Comparison of ENCODE assay signal across 9 cellular contexts in the genomic region with DNA sequence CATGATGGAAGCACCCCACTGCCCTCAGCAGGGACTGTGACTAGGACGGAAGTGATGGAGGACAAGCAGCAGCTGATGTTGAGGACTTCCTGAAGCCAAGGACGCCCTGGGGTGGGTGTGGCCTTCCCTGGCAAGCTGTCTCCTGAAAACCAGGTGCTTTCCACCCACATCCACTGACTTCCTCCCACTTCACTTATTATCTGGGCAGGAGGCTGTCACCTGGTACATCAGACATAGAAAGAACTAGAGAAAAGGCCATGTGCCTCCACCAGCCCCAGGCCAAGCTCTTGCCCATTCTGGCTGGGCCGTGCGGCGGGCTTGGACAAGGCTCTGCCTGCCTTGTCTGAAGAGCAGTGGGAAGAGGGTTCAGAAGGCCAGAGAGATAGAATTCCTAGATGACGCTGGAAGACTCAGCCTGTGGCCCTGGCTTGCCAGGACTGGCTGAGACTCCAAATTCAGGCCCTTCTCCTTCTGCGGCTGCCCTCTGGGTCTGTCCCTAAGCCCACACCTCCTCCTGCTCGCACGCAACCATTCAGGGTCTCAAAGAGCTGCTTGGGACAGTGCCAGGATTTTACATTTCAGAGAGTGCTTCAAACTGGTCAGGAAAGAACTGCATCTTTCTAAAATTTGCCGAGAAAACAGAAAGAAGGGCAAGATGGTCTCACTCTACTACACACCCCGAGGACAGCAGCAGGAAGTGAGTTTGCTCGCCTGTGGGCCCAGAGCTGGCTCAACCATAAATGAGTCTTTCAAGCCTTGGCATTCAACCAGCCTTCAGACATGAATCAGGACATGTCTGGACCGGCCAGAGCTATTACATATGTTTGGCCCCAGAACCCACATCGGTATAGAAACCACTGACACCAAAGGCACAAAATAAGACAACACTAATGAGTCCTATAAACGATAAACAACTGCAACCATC. TPM values are rescaled to one million over a fixed set of nuclear protein-coding genes. Genes with fewer than 3 reads are reported as not detected.
DNase-seq lines count a peak whose midpoint lies in the region; ATAC-seq and TF ChIP-seq lines count a peak whose summit lies in the region.
"Had no signal": no experiment of that assay in that cellular context is flagged by ENCODE, and none has a peak within 500 bp of the region (broad histone marks: within the 10 kb centered on the region; RNA-seq: fewer than 3 reads in every experiment).

No MANE protein-coding gene starts in this region.

- intact Hi-C loops in left cardiac atrium (cut with DNase I): no loop called here

- no peak overlapping the region for H3K4me3 Mint-ChIP-seq in activated CD4-positive, alpha-beta T cell treated with anti-CD3 and anti-CD28 coated beads, Interleukin-2, amount 10 ng/mL, durations not matched to agents 7 days and 5 days

- H3K4me3 ChIP-seq in suprapubic skin: no peak overlapping the region

- H3K27me3 Mint-ChIP-seq in activated CD4-positive, alpha-beta T cell treated with anti-CD3 and anti-CD28 coated beads, Interleukin-2, amount 10 ng/mL, durations not matched to agents 7 days and 5 days: no peaks in the 10 kb centered on the region

- TF ChIP-seq EP300 in suprapubic skin (IDR thresholded peaks at IDR 0.05): no peak

- peak overlapping the region; percentile 50 for H3K27ac Mint-ChIP-seq in activated CD4-positive, alpha-beta T cell treated with anti-CD3 and anti-CD28 coated beads, Interleukin-2, amount 10 ng/mL, durations not matched to agents 7 days and 5 days
- peak overlapping the region; percentile 69 to 88 for H3K27ac Mint-ChIP-seq in activated naive CD4-positive, alpha-beta T cell treated with anti-CD3 and anti-CD28 coated beads, Interleukin-2, amount 50 U/mL, for 72 hours

- no peak for ATAC-seq in activated naive CD4-positive, alpha-beta T cell treated with anti-CD3 and anti-CD28 coated beads, Interleukin-2, amount 50 U/mL, for 72 hours
- ATAC-seq in left cardiac atrium (peak; percentile 46 to 75), GM21515 (IDR thresholded peaks at IDR 0.05; ENCODE audit: unreplicated experiment) (no peak)

- no peak for TF ChIP-seq POLR2A in suprapubic skin (IDR thresholded peaks at IDR 0.05)

- CTCF ChIA-PET in activated CD4-positive, alpha-beta T cell treated with anti-CD3 and anti-CD28 coated beads, Interleukin-2, amount 10 ng/mL, durations not matched to agents 7 days and 5 days (lab: Charles Lee): interaction anchor here (0.5 to 1.7 kb wide), 3 partner anchors 9 to 50 kb away, joined by 3 to 4 read pairs (median 3); no protein-coding TSS in a partner anchor

- peak overlapping the region; percentile 74 for H3K27ac ChIP-seq in suprapubic skin

- H3K36me3 ChIP-seq in suprapubic skin: peaks cover 47% of the 10 kb centered on the region

- DNase-seq in activated CD4-positive, alpha-beta T cell treated with anti-CD3 and anti-CD28 coated beads, Interleukin-2, amount 10 ng/mL, durations not matched to agents 7 days and 5 days: no peak
- DNase-seq in activated CD4-positive, alpha-beta T cell treated with anti-CD3 and anti-CD28 coated beads, Interleukin-2, amount 50 U/mL, for 1 hour: no peak
- DNase-seq in activated naive CD4-positive, alpha-beta T cell treated with anti-CD3 and anti-CD28 coated beads, Interleukin-2, amount 50 U/mL, for 72 hours (ENCODE audit: low spot score in 2 of 2): no peak
- DNase-seq in left cardiac atrium (peak; percentile 43), suprapubic skin (ENCODE audit: low spot score in 2 of 2) (no peak), ecto neural progenitor cell (ENCODE audit: low spot score) (no peak), NCI-H2171 (lab: John Stamatoyannopoulos, UW) (no peak)
- DNase-seq: activated effector memory CD4-positive, alpha-beta T cell treated with anti-CD3 and anti-CD28 coated beads, Interleukin-2, amount 50 U/mL, for 16 hours had no signal

- H3K4me1 Mint-ChIP-seq in activated CD4-positive, alpha-beta T cell treated with anti-CD3 and anti-CD28 coated beads, Interleukin-2, amount 10 ng/mL, durations not matched to agents 7 days and 5 days: peaks cover 4% of the 10 kb centered on the region

- no peaks in the 10 kb centered on the region for H3K9me3 ChIP-seq in suprapubic skin

- H3K9me3 Mint-ChIP-seq in activated CD4-positive, alpha-beta T cell treated with anti-CD3 and anti-CD28 coated beads, Interleukin-2, amount 10 ng/mL, durations not matched to agents 7 days and 5 days: no peaks in the 10 kb centered on the region
- no peaks in the 10 kb centered on the region for H3K9me3 Mint-ChIP-seq in activated naive CD4-positive, alpha-beta T cell treated with anti-CD3 and anti-CD28 coated beads, Interleukin-2, amount 50 U/mL, for 72 hours

- WGBS in suprapubic skin: 45% methylated on average over 13 of the region's 15 CpGs

- peaks cover 16% of the 10 kb centered on the region for H3K4me1 ChIP-seq in suprapubic skin

- no peak for TF ChIP-seq CTCF in suprapubic skin (IDR thresholded peaks at IDR 0.05)

- H3K36me3 Mint-ChIP-seq in activated CD4-positive, alpha-beta T cell treated with anti-CD3 and anti-CD28 coated beads, Interleukin-2, amount 10 ng/mL, durations not matched to agents 7 days and 5 days (ENCODE audit: low read depth): peaks cover 34% of the 10 kb centered on the region
- H3K36me3 Mint-ChIP-seq in activated naive CD4-positive, alpha-beta T cell treated with anti-CD3 and anti-CD28 coated beads, Interleukin-2, amount 50 U/mL, for 72 hours: no peaks in the 10 kb centered on the region

- H3K27me3 ChIP-seq in suprapubic skin: no peaks in the 10 kb centered on the region

- POLR2A ChIA-PET in activated CD4-positive, alpha-beta T cell treated with anti-CD3 and anti-CD28 coated beads, Interleukin-2, amount 10 ng/mL, durations not matched to agents 7 days and 5 days (lab: Charles Lee): no interaction called here

RNA-seq across cellular contexts. Expression of gene ARHGAP1, which starts 13.3 kb away (rescaled TPM):
- total RNA-seq in activated CD4-positive, alpha-beta T cell treated with anti-CD3 and anti-CD28 coated beads, Interleukin-2, amount 10 ng/mL, durations not matched to agents 7 days and 5 days: 10 to 100 TPM; 83.8 to 88.8 TPM
- 10 to 100 TPM; 39.9 to 46.8 TPM for total RNA-seq in activated naive CD4-positive, alpha-beta T cell treated with anti-CD3 and anti-CD28 coated beads, Interleukin-2, amount 50 U/mL, for 72 hours
- 100 to 1,000 TPM; 112 to 144 TPM for total RNA-seq in left cardiac atrium
- total RNA-seq in suprapubic skin: 10 to 100 TPM; 53.7 to 72.5 (median 68.5) TPM

RNA-seq across cellular contexts. Expression of gene ZNF408, which starts 13.7 kb away (rescaled TPM):
- 10 to 100 TPM; 11.7 to 16.3 TPM for total RNA-seq in activated CD4-positive, alpha-beta T cell treated with anti-CD3 and anti-CD28 coated beads, Interleukin-2, amount 10 ng/mL, durations not matched to agents 7 days and 5 days
- total RNA-seq in activated naive CD4-positive, alpha-beta T cell treated with anti-CD3 and anti-CD28 coated beads, Interleukin-2, amount 50 U/mL, for 72 hours: 10 to 100 TPM; 13.6 to 16.9 TPM
- total RNA-seq in left cardiac atrium (1 to 10 TPM; 7.4 to 9.3 TPM), suprapubic skin (10 to 100 TPM; 11.6 to 25.6 (median 13.7) TPM)

RNA-seq across cellular contexts. Expression of gene F2, which starts 31.9 kb away (rescaled TPM):
- under 1 TPM in 1 of 2 experiments, not detected in 1; 0.15 TPM for total RNA-seq in activated CD4-positive, alpha-beta T cell treated with anti-CD3 and anti-CD28 coated beads, Interleukin-2, amount 10 ng/mL, durations not matched to agents 7 days and 5 days
- not detected for total RNA-seq in activated naive CD4-positive, alpha-beta T cell treated with anti-CD3 and anti-CD28 coated beads, Interleukin-2, amount 50 U/mL, for 72 hours
- total RNA-seq in left cardiac atrium: not detected
- 1 to 10 TPM in 1 of 4 donors, not detected in 3; 1.6 TPM for total RNA-seq in suprapubic skin

Comparison
In these comparisons a context has a peak if more than half of its experiments do, and no peak if none do; other contexts are left out.
1. ATAC-seq: peak in left cardiac atrium (2 of 2); none in activated naive CD4-positive, alpha-beta T cell treated with anti-CD3 and anti-CD28 coated beads, Interleukin-2, amount 50 U/mL, for 72 hours (0 of 2) and GM21515 (single experiment).